Comparison of ENCODE assay signal across 23 cellular contexts in the genomic region with DNA sequence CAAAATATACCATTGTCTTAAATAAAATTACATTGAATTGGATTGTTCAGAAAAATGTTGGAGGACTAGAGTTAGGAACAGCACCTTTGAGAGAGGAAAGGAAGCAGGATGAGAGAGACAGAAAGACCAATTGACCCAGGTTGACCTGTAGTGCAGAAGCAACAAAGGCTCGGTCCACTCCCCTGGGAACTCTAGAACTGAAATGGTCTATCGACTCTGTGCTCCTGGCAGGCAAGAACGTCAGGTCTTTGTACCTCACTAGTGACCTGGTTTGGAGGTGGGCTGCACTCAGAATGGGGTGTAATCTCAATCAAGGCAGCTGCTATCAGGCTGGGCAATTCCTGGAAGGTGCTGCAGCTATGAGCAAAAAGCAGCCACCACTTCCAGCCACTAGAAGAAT.
DNase-seq lines count a peak whose midpoint lies in the region; ATAC-seq, FAIRE-seq and TF ChIP-seq lines count a peak whose summit lies in the region.
"Had no signal": no experiment of that assay in that cellular context is flagged by ENCODE, and none has a peak within 500 bp of the region (broad histone marks: within the 10 kb centered on the region; RNA-seq: fewer than 3 reads in every experiment).

No MANE protein-coding gene starts in this region.

- H3K27ac ChIP-seq in GM23338 (ENCODE audit: low read depth): no peak overlapping the region
- H3K27ac ChIP-seq in H1 (ENCODE audit: low read depth, low read length): no peak overlapping the region
- H3K27ac ChIP-seq in SJCRH30: no peak overlapping the region
- H3K27ac ChIP-seq: GM23248 had no signal

- H2BK5ac ChIP-seq in H1 (ENCODE audit: low read depth, low read length): no peak overlapping the region

- H3K4me3 ChIP-seq in GM23338 (no peak overlapping the region), H1 (ENCODE audit: extremely low read depth in 1 of 4, insufficient read depth in 2 of 4, low read depth in 3 of 4, low read length in 4 of 4) (no peak overlapping the region), SJCRH30 (no peak overlapping the region)
- H3K4me3 ChIP-seq: GM23248 had no signal

- no peak overlapping the region for H3K14ac ChIP-seq in H1 (ENCODE audit: insufficient read length)

- H3K4me1 Mint-ChIP-seq in GM23338: peaks cover 26% of the 10 kb centered on the region
- H3K4me1 Mint-ChIP-seq in nephron progenitor cell: peaks cover 48% of the 10 kb centered on the region
- H3K4me1 Mint-ChIP-seq in activated T-cell treated with anti-CD3 and anti-CD28 coated beads, Interleukin-2, amount 50 U/mL, for 24 hours (ENCODE audit: low read depth): peaks cover 10% of the 10 kb centered on the region
- H3K4me1 Mint-ChIP-seq: IgD-negative memory B cell had no signal

- no peak overlapping the region for H3K56ac ChIP-seq in H1 (replicated peaks; ENCODE audit: insufficient read length, low read depth, low read length)

- H3K79me2 ChIP-seq in GM23338 (replicated peaks; ENCODE audit: insufficient read depth): no peaks in the 10 kb centered on the region
- H3K79me2 ChIP-seq in H1 (ENCODE audit: control insufficient read depth in 1 of 2, insufficient read depth in 2 of 2, low read length in 2 of 2): no peaks in the 10 kb centered on the region

- H3K36me3 Mint-ChIP-seq in GM23338 (ENCODE audit: low read depth) (no peaks in the 10 kb centered on the region), nephron progenitor cell (ENCODE audit: low read depth) (no peaks in the 10 kb centered on the region)
- H3K36me3 Mint-ChIP-seq in activated T-cell treated with anti-CD3 and anti-CD28 coated beads, Interleukin-2, amount 50 U/mL, for 24 hours (ENCODE audit: low read depth): no peaks in the 10 kb centered on the region
- H3K36me3 Mint-ChIP-seq: CD4-positive, CD25-positive, alpha-beta regulatory T cell; IgD-negative memory B cell had no signal

- H3K4me3 Mint-ChIP-seq in GM23338 (no peak overlapping the region), nephron progenitor cell (no peak overlapping the region)
- no peak overlapping the region for H3K4me3 Mint-ChIP-seq in activated T-cell treated with anti-CD3 and anti-CD28 coated beads, Interleukin-2, amount 50 U/mL, for 24 hours
- H3K4me3 Mint-ChIP-seq: HFFc6 had no signal

- TF ChIP-seq RAD21 in H1 (IDR thresholded peaks at IDR 0.05 in 1 of 2, conservative IDR thresholded peaks at IDR 0.05 in 1 of 2; ENCODE audit: low read depth in 2 of 2, low read length in 2 of 2): no peak

- ATAC-seq in GM23338 (no peak), HG02938 (IDR thresholded peaks at IDR 0.05; ENCODE audit: unreplicated experiment) (no peak)
- ATAC-seq: HCT116 had no signal

- H3K36me3 ChIP-seq in GM23338 (ENCODE audit: insufficient read depth): no peaks in the 10 kb centered on the region
- no peaks in the 10 kb centered on the region for H3K36me3 ChIP-seq in H1 (ENCODE audit: control insufficient read depth in 2 of 4, insufficient read depth in 4 of 4, low read length in 3 of 4)
- no peaks in the 10 kb centered on the region for H3K36me3 ChIP-seq in SJCRH30
- H3K36me3 ChIP-seq: BE2C had no signal

- no peak overlapping the region for H2BK12ac ChIP-seq in H1 (ENCODE audit: low read depth, low read length)

- H3K9me3 ChIP-seq in H1 (ENCODE audit: insufficient read depth in 2 of 2, low read depth in 1 of 2, low read length in 1 of 2): no peaks in the 10 kb centered on the region
- no peaks in the 10 kb centered on the region for H3K9me3 ChIP-seq in SJCRH30 (replicated peaks)
- H3K9me3 ChIP-seq: BE2C, Caco-2 had no signal

- H3K23ac ChIP-seq in H1 (ENCODE audit: insufficient read length): no peak overlapping the region

- H3K4ac ChIP-seq in H1 (replicated peaks; ENCODE audit: insufficient read length, low read depth, low read length): no peak overlapping the region

- no peak overlapping the region for H3K9ac ChIP-seq in H1 (replicated peaks in 1 of 4; ENCODE audit: extremely low read depth in 1 of 4, low read depth in 3 of 4, low read length in 3 of 4)
- H3K9ac ChIP-seq: GM23248 had no signal

- H3K23me2 ChIP-seq in H1 (ENCODE audit: low read depth, low read length): no peaks in the 10 kb centered on the region

- TF ChIP-seq CTCF in GM23338 (conservative IDR thresholded peaks at IDR 0.05; ENCODE audit: low read depth in 2 of 2): no peak
- no peak for TF ChIP-seq CTCF in H1 (IDR thresholded peaks at IDR 0.05; ENCODE audit: control extremely low read depth in 1 of 3, insufficient read depth in 1 of 3, low read depth in 1 of 3, low read length in 3 of 3)
- TF ChIP-seq CTCF in nephron progenitor cell (IDR thresholded peaks at IDR 0.05): no peak

- no peak overlapping the region for H4K8ac ChIP-seq in H1 (ENCODE audit: extremely low read depth, insufficient read depth, low read length)

- no peak for TF ChIP-seq EP300 in H1 (IDR thresholded peaks at IDR 0.05; ENCODE audit: borderline replicate concordance in 1 of 2, low read depth in 2 of 2, low read length in 2 of 2)

- H4K20me1 ChIP-seq in GM23338 (replicated peaks; ENCODE audit: insufficient read depth) (no peaks in the 10 kb centered on the region), H1 (replicated peaks in 1 of 2; ENCODE audit: control insufficient read depth in 1 of 2, insufficient read depth in 2 of 2, low read length in 2 of 2) (no peaks in the 10 kb centered on the region)

- H3K9me3 Mint-ChIP-seq in GM23338: no peaks in the 10 kb centered on the region; the same call in 2 of the 3 replicates
- no peaks in the 10 kb centered on the region for H3K9me3 Mint-ChIP-seq in nephron progenitor cell
- H3K9me3 Mint-ChIP-seq in activated T-cell treated with anti-CD3 and anti-CD28 coated beads, Interleukin-2, amount 50 U/mL, for 24 hours: no peaks in the 10 kb centered on the region
- H3K9me3 Mint-ChIP-seq: CD4-positive, CD25-positive, alpha-beta regulatory T cell had no signal

- no peak overlapping the region for H3K27ac Mint-ChIP-seq in GM23338
- no peak overlapping the region for H3K27ac Mint-ChIP-seq in nephron progenitor cell
- H3K27ac Mint-ChIP-seq in activated T-cell treated with anti-CD3 and anti-CD28 coated beads, Interleukin-2, amount 50 U/mL, for 24 hours: no peak overlapping the region
- H3K27ac Mint-ChIP-seq: HFFc6, IgD-negative memory B cell had no signal

- H4K5ac ChIP-seq in H1 (ENCODE audit: insufficient read length, low read depth, low read length): no peak overlapping the region

- 88% methylated on average over 3 of the region's 3 CpGs; no CpG with 5 or more reads in 1 of the 2 experiments for WGBS in H1 (ENCODE audit: extremely low coverage in 1 of 2, insufficient coverage in 1 of 2, insufficient read length in 1 of 2, insufficient replicate concordance in 2 of 2, low coverage in 1 of 2, low lambda C conversion rate in 2 of 2, missing lambda C conversion rate in 1 of 2), 2 experiments

- H2BK120ac ChIP-seq in H1 (replicated peaks; ENCODE audit: low read depth, low read length): no peak overlapping the region

- H4K91ac ChIP-seq in H1 (replicated peaks; ENCODE audit: insufficient read length, low read length): no peak overlapping the region

- peaks cover 5% of the 10 kb centered on the region for H3K9me2 ChIP-seq in GM23338 (ENCODE audit: insufficient read depth)

- H3F3A ChIP-seq in GM23338 (replicated peaks; ENCODE audit: low read depth): no peaks in the 10 kb centered on the region

- no peak for DNase-seq in GM23338 (ENCODE audit: low spot score)
- DNase-seq in H1 (ENCODE audit: low read depth in 1 of 2, low spot score in 2 of 2): no peak
- peak; percentile 2 for DNase-seq in nephron progenitor cell
- no peak for DNase-seq in activated T-cell treated with anti-CD3 and anti-CD28 coated beads, Interleukin-2, amount 50 U/mL, for 24 hours
- no peak for DNase-seq in SJCRH30
- DNase-seq in NCI-H2029 treated with DMSO at 0.1 percent for 48 hours (lab: John Stamatoyannopoulos, UW): no peak
- DNase-seq: ACHN; BE2C; C1 segment of cervical spinal cord; Caco-2; CD4-positive, CD25-positive, alpha-beta regulatory T cell; GDM1; GM23248; H7; HFFc6 had no signal

- FAIRE-seq in H1 (lab: Jason Lieb, UNC): no peak
- FAIRE-seq: A204.1, D721Med, GM12892, GM18507, HTR-8/SVneo had no signal

- H3K27me3 Mint-ChIP-seq in GM23338 (ENCODE audit: insufficient read depth, low read depth, poor library complexity): peaks cover 4% of the 10 kb centered on the region
- H3K27me3 Mint-ChIP-seq in nephron progenitor cell (ENCODE audit: low read depth, poor library complexity): no peaks in the 10 kb centered on the region
- H3K27me3 Mint-ChIP-seq in activated T-cell treated with anti-CD3 and anti-CD28 coated beads, Interleukin-2, amount 50 U/mL, for 24 hours: peaks cover 2% of the 10 kb centered on the region

- no peak for TF ChIP-seq POLR2A in H1 (IDR thresholded peaks at IDR 0.05; ENCODE audit: control extremely low read depth in 1 of 2, low read depth in 2 of 2, low read length in 2 of 2)

- H2BK15ac ChIP-seq in H1 (ENCODE audit: low read length): no peak overlapping the region

- H3K27me3 ChIP-seq in GM23338 (ENCODE audit: insufficient read depth): no peaks in the 10 kb centered on the region
- H3K27me3 ChIP-seq in H1 (replicated peaks in 1 of 4; ENCODE audit: control insufficient read depth in 3 of 4, extremely low read depth in 1 of 4, insufficient read depth in 3 of 4, low read length in 3 of 4): no peaks in the 10 kb centered on the region
- no peaks in the 10 kb centered on the region for H3K27me3 ChIP-seq in SJCRH30
- H3K27me3 ChIP-seq: BE2C had no signal

- CTCF ChIA-PET in H1 (lab: Charles Lee; ENCODE audit: partially characterized antibody): interaction anchor here (1.3 kb wide), 1 partner anchor 52 kb away, joined by 4 read pairs; no protein-coding TSS in a partner anchor

- no peak overlapping the region for H3K18ac ChIP-seq in H1 (ENCODE audit: extremely low read depth, low read length)

- no peaks in the 10 kb centered on the region for H3K79me1 ChIP-seq in H1 (ENCODE audit: low read depth, low read length)

- H3K4me1 ChIP-seq in GM23338 (ENCODE audit: insufficient read depth): peaks cover 12% of the 10 kb centered on the region
- H3K4me1 ChIP-seq in H1 (replicated peaks in 1 of 4; ENCODE audit: control insufficient read depth in 3 of 4, insufficient read depth in 4 of 4, low read length in 3 of 4): peaks cover 0 to 5% (median 3%) of the 10 kb centered on the region in 4 experiments; a peak in 3 of 7 replicates
- H3K4me1 ChIP-seq in SJCRH30: peaks cover 3% of the 10 kb centered on the region; the same call in 1 of the 2 replicates
- H3K4me1 ChIP-seq: BE2C, Caco-2 had no signal

- no peak overlapping the region for H2AK5ac ChIP-seq in H1 (ENCODE audit: low read depth, low read length)

- H2AFZ ChIP-seq in GM23338: 0 out of 2 replicates have a peak overlapping the region, but pooled peaks have one; percentile 61
- peak overlapping the region; percentile 76 for H2AFZ ChIP-seq in H1 (ENCODE audit: low read length)
- H2AFZ ChIP-seq: GM23248 had no signal

- no peak overlapping the region for H2BK20ac ChIP-seq in H1 (ENCODE audit: low read length)

- POLR2A ChIA-PET in H1 (lab: Charles Lee; ENCODE audit: partially characterized antibody): no interaction called here

- no peak overlapping the region for H3K4me2 ChIP-seq in GM23338
- no peak overlapping the region for H3K4me2 ChIP-seq in H1 (ENCODE audit: insufficient read depth in 1 of 2, low read depth in 2 of 2, low read length in 2 of 2)

TF ChIP-seq in GM23338, 12 proteins besides CTCF, POLR2A, EP300 and RAD21 (continues in another document):
- TF ChIP-seq POLR2AphosphoS5 (IDR thresholded peaks at IDR 0.05; ENCODE audit: low read depth): no peak

TF ChIP-seq in H1, 55 proteins besides CTCF, POLR2A, EP300 and RAD21 (continues in another document):
- no peak for TF ChIP-seq RNF2 (IDR thresholded peaks at IDR 0.05; ENCODE audit: borderline replicate concordance, low read depth, low read length, missing control alignments, poor library complexity, severe bottlenecking)
